9 cellular contexts compared by ENCODE assay signal in the genomic region with DNA sequence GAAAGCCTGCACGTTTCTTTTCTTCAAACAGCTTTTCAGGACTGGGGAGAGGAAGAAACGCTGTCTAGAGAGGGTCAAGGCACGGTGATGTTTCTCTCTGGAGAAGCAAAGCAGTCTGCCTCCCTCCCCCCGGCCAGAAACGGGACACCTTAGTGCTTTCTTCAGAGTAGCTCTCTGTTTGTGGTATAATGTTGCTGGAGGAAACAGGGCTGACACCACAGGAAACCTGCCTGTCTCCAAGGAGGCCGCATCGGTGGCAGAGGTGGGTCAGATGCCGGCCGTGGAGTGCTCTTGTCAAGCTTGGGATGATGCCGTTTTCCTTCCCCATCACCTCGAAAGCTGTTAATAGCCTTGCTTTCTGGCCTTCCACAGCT.
DNase-seq lines count a peak whose midpoint lies in the region; ATAC-seq and TF ChIP-seq lines count a peak whose summit lies in the region.
"Had no signal": no experiment of that assay in that cellular context is flagged by ENCODE, and none has a peak within 500 bp of the region (broad histone marks: within the 10 kb centered on the region; RNA-seq: fewer than 3 reads in every experiment).

No MANE protein-coding gene starts in this region.

- no peak for TF ChIP-seq CTCF in CD4-positive, alpha-beta T cell (IDR thresholded peaks at IDR 0.05)
- TF ChIP-seq CTCF in chondrocyte (IDR thresholded peaks at IDR 0.05) (no peak), neural progenitor cell (IDR thresholded peaks at IDR 0.05) (no peak)

- H3K4me3 ChIP-seq in neural progenitor cell, result no peak overlapping the region

- no peaks in the 10 kb centered on the region for H3K27me3 Mint-ChIP-seq in CD4-positive, alpha-beta T cell
- H3K27me3 Mint-ChIP-seq in T-cell, result no peaks in the 10 kb centered on the region
- no peaks in the 10 kb centered on the region for H3K27me3 Mint-ChIP-seq in chondrocyte (ENCODE audit: low read depth)
- peaks cover 4% of the 10 kb centered on the region for H3K27me3 Mint-ChIP-seq in neural progenitor cell (ENCODE audit: insufficient read depth, low read depth)

- intact Hi-C loops in CD4-positive, alpha-beta T cell (cut with DNase I, micrococcal nuclease), result loop anchor here in 1 of 2 experiments (2.0 to 10.0 kb wide), 2 partner anchors 44 to 136 kb away; partner anchors contain the start of gene DHRS3

- H3K4me1 ChIP-seq in neural progenitor cell, result peaks cover 15% of the 10 kb centered on the region

- POLR2A ChIA-PET in CD4-positive, alpha-beta T cell (lab: Charles Lee), result interaction anchor here (0.7 to 7.3 kb wide), 11 partner anchors 16 to 139 kb away, joined by 3 to 68 read pairs (median 3); no protein-coding TSS in a partner anchor
- POLR2A ChIA-PET in T-cell (lab: Charles Lee), result interaction anchor here (0.6 to 1.1 kb wide), 4 partner anchors 19 to 186 kb away, joined by 3 read pairs; no protein-coding TSS in a partner anchor

- CTCF ChIA-PET in CD4-positive, alpha-beta T cell (lab: Charles Lee), result interaction anchor here (0.8 to 1.2 kb wide), 2 partner anchors 9 to 44 kb away, joined by 3 to 4 read pairs; no protein-coding TSS in a partner anchor
- CTCF ChIA-PET in T-cell (lab: Charles Lee), result interaction anchor here in 1 of 2 donors (1.0 kb wide), 1 partner anchor 22 kb away, joined by 3 read pairs; no protein-coding TSS in a partner anchor

- H3K27ac ChIP-seq in CD4-positive, alpha-beta T cell (ENCODE audit: low read depth, low read length), result peak overlapping the region; percentile 36
- no peak overlapping the region for H3K27ac ChIP-seq in neural progenitor cell

- H3K79me2 ChIP-seq in neural progenitor cell (ENCODE audit: low read depth), result no peaks in the 10 kb centered on the region

- DNase-seq in CD4-positive, alpha-beta T cell, result peak; percentile 11 to 48 (median 30)
- peak in 30 of 34 experiments; percentile 19 to 56 (median 35) for DNase-seq in T-cell
- no peak for DNase-seq in chondrocyte (ENCODE audit: low spot score)
- no peak for DNase-seq in neural progenitor cell (ENCODE audit: low spot score)
- no peak for DNase-seq in RKO (ENCODE audit: low spot score)
- no peak for DNase-seq in stimulated activated CD4-positive, alpha-beta T cell treated with anti-CD3 and anti-CD28 coated beads, Interleukin-12 subunit alpha, Interleukin-12 subunit beta, amount 100 ng/mL, for 4 hours
- DNase-seq: NK-92 treated with Interleukin-12 subunit alpha and Interleukin-12 subunit beta, amount 100 ng/mL, for 24 hours had no signal

- H3K36me3 ChIP-seq in neural progenitor cell, result no peaks in the 10 kb centered on the region

- H3K9ac ChIP-seq in neural progenitor cell, result no peak overlapping the region

- H3K4me1 Mint-ChIP-seq in CD4-positive, alpha-beta T cell (ENCODE audit: low read depth), result peaks cover 86% of the 10 kb centered on the region
- H3K4me1 Mint-ChIP-seq in T-cell (peaks cover 86 to 88% (median 88%) of the 10 kb centered on the region in 3 donors), chondrocyte (ENCODE audit: low read depth) (peaks cover 51% of the 10 kb centered on the region), neural progenitor cell (peaks cover 18% of the 10 kb centered on the region)

- peak; percentile 58 for ATAC-seq in CD4-positive, alpha-beta T cell (ENCODE audit: poor library complexity)
- peak; percentile 72 to 80 (median 77) for ATAC-seq in T-cell (replicated peaks in 1 of 4)
- ATAC-seq in HG03378 (IDR thresholded peaks at IDR 0.05; ENCODE audit: unreplicated experiment), result no peak
- ATAC-seq in HG02798 (IDR thresholded peaks at IDR 0.05; ENCODE audit: poor library complexity, unreplicated experiment), result no peak

- H3K9me3 ChIP-seq in CD4-positive, alpha-beta T cell (ENCODE audit: control insufficient read depth, low read length), result no peaks in the 10 kb centered on the region
- H3K9me3 ChIP-seq in neural progenitor cell (ENCODE audit: low read depth), result no peaks in the 10 kb centered on the region

- H3K27ac Mint-ChIP-seq in CD4-positive, alpha-beta T cell, result peak overlapping the region; percentile 88
- peak overlapping the region; percentile 97 to 99 for H3K27ac Mint-ChIP-seq in T-cell
- peak overlapping the region; percentile 79 for H3K27ac Mint-ChIP-seq in chondrocyte (ENCODE audit: unreplicated experiment)
- peak overlapping the region; percentile 69 for H3K27ac Mint-ChIP-seq in neural progenitor cell

- no peaks in the 10 kb centered on the region for H3K27me3 ChIP-seq in CD4-positive, alpha-beta T cell (ENCODE audit: control insufficient read depth, insufficient read depth, low read length)
- H3K27me3 ChIP-seq in neural progenitor cell, result no peaks in the 10 kb centered on the region

- no peaks in the 10 kb centered on the region for H4K20me1 ChIP-seq in neural progenitor cell (ENCODE audit: low read depth)

- H3F3A ChIP-seq in neural progenitor cell (ENCODE audit: low read depth), result no peaks in the 10 kb centered on the region

- H3K4me2 ChIP-seq in neural progenitor cell, result no peak overlapping the region

- peaks cover 7% of the 10 kb centered on the region for H3K36me3 Mint-ChIP-seq in CD4-positive, alpha-beta T cell (ENCODE audit: low read depth)
- H3K36me3 Mint-ChIP-seq in T-cell, result peaks cover 12% of the 10 kb centered on the region
- H3K36me3 Mint-ChIP-seq in chondrocyte (ENCODE audit: low read depth), result peaks cover 9% of the 10 kb centered on the region
- H3K36me3 Mint-ChIP-seq in neural progenitor cell, result no peaks in the 10 kb centered on the region

- no peak overlapping the region for H2AFZ ChIP-seq in neural progenitor cell (replicated peaks)

- peak overlapping the region; percentile 78 for H3K4me3 Mint-ChIP-seq in CD4-positive, alpha-beta T cell
- H3K4me3 Mint-ChIP-seq in T-cell, result peak overlapping the region; percentile 53 to 77 (median 66)
- no peak overlapping the region for H3K4me3 Mint-ChIP-seq in chondrocyte (ENCODE audit: unreplicated experiment)
- H3K4me3 Mint-ChIP-seq in neural progenitor cell, result no peak overlapping the region

- H3K9me3 Mint-ChIP-seq in CD4-positive, alpha-beta T cell, result no peaks in the 10 kb centered on the region
- H3K9me3 Mint-ChIP-seq in T-cell (no peaks in the 10 kb centered on the region), chondrocyte (ENCODE audit: low read depth) (no peaks in the 10 kb centered on the region), neural progenitor cell (no peaks in the 10 kb centered on the region)

Comparison
In these comparisons a context has a peak if more than half of its experiments do, and no peak if none do; other contexts are left out.
1. ATAC-seq: peak in CD4-positive, alpha-beta T cell (single experiment) and T-cell (4 of 4); none in HG03378 (single experiment) and HG02798 (single experiment).
2. DNase-seq: peak in CD4-positive, alpha-beta T cell (10 of 10) and T-cell (30 of 34); none in chondrocyte (single experiment), neural progenitor cell (single experiment), RKO (single experiment) and stimulated activated CD4-positive, alpha-beta T cell treated with anti-CD3 and anti-CD28 coated beads, Interleukin-12 subunit alpha, Interleukin-12 subunit beta, amount 100 ng/mL, for 4 hours (single experiment).
3. H3K4me3 Mint-ChIP-seq: peak in CD4-positive, alpha-beta T cell (single experiment) and T-cell (3 of 3); none in chondrocyte (single experiment) and neural progenitor cell (single experiment).
4. Peak in every context shown above with its lines, with median percentiles within 50 percentile points of each other: H3K27ac Mint-ChIP-seq.